Comparison of ENCODE assay signal across 9 cellular contexts in genomic region chr4:121307441-121308327, GRCh38.
A peak's percentile ranks its signal among the peaks of the same experiment; 100 is the strongest.
DNase-seq lines count a peak whose midpoint lies in the region; ATAC-seq and TF ChIP-seq lines count a peak whose summit lies in the region.
"Had no signal": no experiment of that assay in that cellular context is flagged by ENCODE, and none has a peak within 500 bp of the region (broad histone marks: within the 10 kb centered on the region; RNA-seq: fewer than 3 reads in every experiment).

No MANE protein-coding gene starts in this region.

- H3K27me3 ChIP-seq in BJ (ENCODE audit: control insufficient read depth, insufficient read depth, low read length) = peaks cover 2% of the 10 kb centered on the region; the same call in 1 of the 2 replicates
- no peaks in the 10 kb centered on the region for H3K27me3 ChIP-seq in foreskin keratinocyte

- no peak overlapping the region for H3K27ac ChIP-seq in foreskin keratinocyte
- H3K27ac ChIP-seq: SK-N-MC had no signal

- POLR2A ChIA-PET in BJ (lab: Charles Lee) = no interaction called here

- peak; percentile 80 for TF ChIP-seq CTCF in BJ (IDR thresholded peaks at IDR 0.05; ENCODE audit: insufficient read depth, low read depth, low read length)
- peak; percentile 74 for TF ChIP-seq CTCF in foreskin keratinocyte (conservative IDR thresholded peaks at IDR 0.05)

- DNase-seq in BJ (ENCODE audit: low read depth) = peak; percentile 8
- peak; percentile 23 for DNase-seq in NCI-H1105 treated with DMSO at 0.1 percent for 48 hours (lab: John Stamatoyannopoulos, UW)
- peak; percentile 28 to 48 for DNase-seq in activated CD4-positive, alpha-beta T cell treated with anti-CD3 and anti-CD28 coated beads, Interleukin-2, amount 50 U/mL, for 48 hours
- peak; percentile 68 to 87 for DNase-seq in foreskin keratinocyte
- peak; percentile 14 for DNase-seq in stimulated activated CD4-positive, alpha-beta T cell treated with anti-CD3 and anti-CD28 coated beads, Interleukin-2, amount 100 ng/mL, for 4 hours (ENCODE audit: low read depth)
- no peak for DNase-seq in Right ventricle myocardium inferior (ENCODE audit: missing footprints)

- CTCF ChIA-PET in BJ (lab: Yijun Ruan, JAX) = interaction anchor here (0.6 to 2.5 kb wide), 27 partner anchors 9 to 1152 kb away, joined by 3 to 34 read pairs (median 4); no protein-coding TSS in a partner anchor

- H3K4me1 ChIP-seq in foreskin keratinocyte = no peaks in the 10 kb centered on the region

- no peaks in the 10 kb centered on the region for H3K36me3 ChIP-seq in BJ (ENCODE audit: control insufficient read depth, insufficient read depth, low read length)

- no peak overlapping the region for H3K4me3 ChIP-seq in BJ (ENCODE audit: low read depth, low read length)
- H3K4me3 ChIP-seq: SK-N-MC had no signal

- ATAC-seq in GM18508 (IDR thresholded peaks at IDR 0.05; ENCODE audit: insufficient read depth, unreplicated experiment) (peak; percentile 92), HG02852 (IDR thresholded peaks at IDR 0.05; ENCODE audit: unreplicated experiment) (peak; percentile 93), foreskin keratinocyte (peak; percentile 79), Right ventricle myocardium inferior (no peak)

- intact Hi-C loops in Right ventricle myocardium inferior (cut with DNase I) = no loop called here
